In the genomic region with DNA sequence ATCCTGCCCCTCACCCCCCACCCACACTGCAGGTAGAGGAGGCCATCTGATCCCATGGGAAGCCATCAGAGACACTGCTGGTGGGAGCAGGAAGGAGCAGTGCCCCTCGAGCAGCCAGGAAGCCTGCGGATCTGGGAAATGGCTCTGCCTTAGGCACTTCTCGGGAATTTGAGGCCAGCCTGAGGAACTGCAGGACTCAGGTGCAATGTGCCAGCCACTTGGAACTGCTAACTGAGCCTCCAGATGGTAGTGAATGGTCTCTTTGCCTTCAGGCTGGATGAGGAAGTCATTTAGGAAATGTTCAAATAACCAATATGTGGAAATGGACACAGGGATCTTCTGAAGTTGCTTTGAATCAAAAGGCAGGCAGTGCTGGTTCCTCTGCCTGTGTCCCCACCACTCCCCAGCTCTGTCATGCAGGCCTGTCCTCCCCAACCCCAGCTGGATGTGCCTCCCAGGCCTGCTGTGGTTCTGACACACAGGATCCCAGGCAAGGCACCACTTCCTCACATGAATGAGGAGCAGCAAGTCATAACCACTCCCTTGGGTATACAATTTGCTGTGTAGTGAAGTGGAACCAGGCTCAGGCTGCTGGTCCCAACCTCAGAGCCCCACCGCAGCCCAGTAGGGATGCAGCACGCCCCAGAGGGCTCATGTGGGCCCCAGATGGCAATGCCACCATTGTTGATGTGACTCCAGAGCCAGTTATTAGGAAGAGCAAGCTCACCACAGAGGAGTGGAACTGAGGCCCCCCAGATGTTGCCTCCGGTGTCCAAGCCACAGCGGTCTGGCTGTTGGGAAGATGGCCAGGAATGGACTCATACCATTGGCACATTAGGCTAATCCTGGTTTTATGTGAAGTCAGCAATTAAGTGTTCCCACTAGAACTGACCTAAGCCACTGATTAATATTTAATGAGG, we compare ENCODE assay signal across 9 cellular contexts. TPM values are rescaled to one million over a fixed set of nuclear protein-coding genes. Genes with fewer than 3 reads are reported as not detected.
DNase-seq lines count a peak whose midpoint lies in the region; ATAC-seq, FAIRE-seq and TF ChIP-seq lines count a peak whose summit lies in the region.
"Had no signal": no experiment of that assay in that cellular context is flagged by ENCODE, and none has a peak within 500 bp of the region (broad histone marks: within the 10 kb centered on the region; RNA-seq: fewer than 3 reads in every experiment).

No MANE protein-coding gene starts in this region.

- peaks cover 0 to 8% (median 0%) of the 10 kb centered on the region in 9 donors for H3K36me3 ChIP-seq in heart left ventricle
- H3K36me3 ChIP-seq in PC-9 (ENCODE audit: low read depth): no peaks in the 10 kb centered on the region

- no peak overlapping the region for H3K4me2 ChIP-seq in PC-9

- BruUV-seq in PC-9 (replicated peaks; lab: Mats Ljungman, UMichigan): no TSS peak

- ATAC-seq in heart left ventricle: peak; percentile 14 to 59 (median 34)
- ATAC-seq in stimulated activated naive B cell treated with anti-CD40 and anti-IgM and Interleukin-4, amounts not matched to agents 10 μg/mL and 1 μg/mL and 100 μg/mL, for 72 hours (replicated peaks): peak; percentile 74 to 75

- H3K27ac Mint-ChIP-seq in stimulated activated naive B cell treated with anti-CD40 and anti-IgM and Interleukin-4, amounts not matched to agents 10 μg/mL and 1 μg/mL and 100 μg/mL, for 72 hours: no peak overlapping the region
- H3K27ac Mint-ChIP-seq: activated naive CD8-positive, alpha-beta T cell treated with anti-CD3 and anti-CD28 coated beads, Interleukin-2, amount 10 ng/mL, durations not matched to agents 7 days and 5 days had no signal

- intact Hi-C loops in heart left ventricle (cut with DNase I) (loop anchor here in 1 of 10 donors (5.0 kb wide), 1 partner anchor 34 kb away; no protein-coding TSS in a partner anchor), PC-9 (cut with micrococcal nuclease; ENCODE audit: unreplicated experiment) (no loop called here)

- H3K27me3 ChIP-seq in heart left ventricle: no peaks in the 10 kb centered on the region
- H3K27me3 ChIP-seq in PC-9 (ENCODE audit: insufficient read depth, low read depth): no peaks in the 10 kb centered on the region

- H3K4me1 Mint-ChIP-seq in stimulated activated naive B cell treated with anti-CD40 and anti-IgM and Interleukin-4, amounts not matched to agents 10 μg/mL and 1 μg/mL and 100 μg/mL, for 72 hours: peaks cover 27 to 45% of the 10 kb centered on the region in 2 donors

- H4K20me1 ChIP-seq in PC-9 (ENCODE audit: insufficient read depth): no peaks in the 10 kb centered on the region

- peaks cover 20 to 47% of the 10 kb centered on the region in 2 donors for H3K36me3 Mint-ChIP-seq in stimulated activated naive B cell treated with anti-CD40 and anti-IgM and Interleukin-4, amounts not matched to agents 10 μg/mL and 1 μg/mL and 100 μg/mL, for 72 hours

- H3K9me2 ChIP-seq in PC-9 (ENCODE audit: insufficient read depth): no peaks in the 10 kb centered on the region

- no peak for TF ChIP-seq POLR2A in GM12891 (IDR thresholded peaks at IDR 0.05; ENCODE audit: low read depth, low read length)
- TF ChIP-seq POLR2A in heart left ventricle (IDR thresholded peaks at IDR 0.05): no peak

- FAIRE-seq in GM12891 (lab: Jason Lieb, UNC): no peak

- H3K4me3 ChIP-seq in heart left ventricle (no peak overlapping the region), PC-9 (no peak overlapping the region)

- H3K79me2 ChIP-seq in PC-9 (ENCODE audit: low read depth): no peaks in the 10 kb centered on the region

- POLR2A ChIA-PET in PC-9 (lab: Charles Lee; ENCODE audit: unreplicated experiment): no interaction called here

- H3K4me3 Mint-ChIP-seq in stimulated activated naive B cell treated with anti-CD40 and anti-IgM and Interleukin-4, amounts not matched to agents 10 μg/mL and 1 μg/mL and 100 μg/mL, for 72 hours: no peak overlapping the region
- H3K4me3 Mint-ChIP-seq: activated naive CD8-positive, alpha-beta T cell treated with anti-CD3 and anti-CD28 coated beads, Interleukin-2, amount 10 ng/mL, durations not matched to agents 7 days and 5 days had no signal

- H3F3A ChIP-seq in PC-9 (ENCODE audit: insufficient read depth, low read depth): peaks cover 15% of the 10 kb centered on the region; the same call in 1 of the 2 replicates

- CTCF ChIA-PET in PC-9 (lab: Charles Lee): no interaction called here

- DNase-seq in GM12891 (ENCODE audit: insufficient read length, low spot score) (no peak), UCSD-AML1 (lab: John Stamatoyannopoulos, UW; ENCODE audit: unreplicated experiment) (peak; percentile 63), heart left ventricle (peak in 4 of 5 donors; percentile 57 to 81 (median 75)), NCI-H774 (lab: John Stamatoyannopoulos, UW) (no peak), PC-9 (no peak), LoVo (ENCODE audit: low spot score) (no peak)
- no peak for DNase-seq in stimulated activated naive B cell treated with anti-CD40 and anti-IgM and Interleukin-4, amounts not matched to agents 10 μg/mL and 1 μg/mL and 100 μg/mL, for 72 hours
- DNase-seq in stimulated activated CD4-positive, alpha-beta T cell treated with anti-CD3 and anti-CD28 coated beads, Interleukin-2, amount 100 ng/mL, for 48 hours: no peak
- DNase-seq: activated naive CD8-positive, alpha-beta T cell treated with anti-CD3 and anti-CD28 coated beads, Interleukin-2, amount 10 ng/mL, durations not matched to agents 7 days and 5 days had no signal

- H3K4me1 ChIP-seq in heart left ventricle (peaks cover 12 to 95% (median 49%) of the 10 kb centered on the region in 12 donors), PC-9 (replicated peaks; ENCODE audit: insufficient read depth) (peaks cover 26% of the 10 kb centered on the region)

- no peak for TF ChIP-seq CTCF in heart left ventricle (IDR thresholded peaks at IDR 0.05)
- no peak for TF ChIP-seq CTCF in PC-9 (conservative IDR thresholded peaks at IDR 0.05)

- 78 to 89% (median 83%) methylated on average over 7 of the region's 7 CpGs for WGBS in heart left ventricle, 4 donors

- H3K9me3 Mint-ChIP-seq in stimulated activated naive B cell treated with anti-CD40 and anti-IgM and Interleukin-4, amounts not matched to agents 10 μg/mL and 1 μg/mL and 100 μg/mL, for 72 hours: no peaks in the 10 kb centered on the region
- H3K9me3 Mint-ChIP-seq: activated naive CD8-positive, alpha-beta T cell treated with anti-CD3 and anti-CD28 coated beads, Interleukin-2, amount 10 ng/mL, durations not matched to agents 7 days and 5 days had no signal

- H3K27me3 Mint-ChIP-seq in stimulated activated naive B cell treated with anti-CD40 and anti-IgM and Interleukin-4, amounts not matched to agents 10 μg/mL and 1 μg/mL and 100 μg/mL, for 72 hours: no peaks in the 10 kb centered on the region
- H3K27me3 Mint-ChIP-seq: activated naive CD8-positive, alpha-beta T cell treated with anti-CD3 and anti-CD28 coated beads, Interleukin-2, amount 10 ng/mL, durations not matched to agents 7 days and 5 days had no signal

- no peak overlapping the region for H2AFZ ChIP-seq in PC-9

- H3K9me3 ChIP-seq in heart left ventricle (no peaks in the 10 kb centered on the region), PC-9 (ENCODE audit: insufficient read depth, low read depth) (no peaks in the 10 kb centered on the region)

- H3K27ac ChIP-seq in heart left ventricle (peak overlapping the region in 11 of 12 donors; percentile 19 to 83 (median 48)), PC-9 (no peak overlapping the region)

TF ChIP-seq in GM12891, 5 proteins besides CTCF, POLR2A, EP300 and RAD21:
- TF ChIP-seq POLR2AphosphoS5 (IDR thresholded peaks at IDR 0.05; ENCODE audit: low read depth, low read length) (no peak), POU2F2 (IDR thresholded peaks at IDR 0.05; ENCODE audit: low read depth, low read length) (no peak), PAX5 (IDR thresholded peaks at IDR 0.05; ENCODE audit: insufficient read depth, low read length, severe bottlenecking) (no peak), SPI1 (IDR thresholded peaks at IDR 0.05; ENCODE audit: low read depth, low read length) (0 out of 2 replicates have a peak, but pooled peaks have one; percentile 27), TAF1 (IDR thresholded peaks at IDR 0.05; ENCODE audit: low read depth, low read length) (no peak)

RNA-seq across cellular contexts. Expression of a gene that starts 46.5 kb away (rescaled TPM):
- 13.0 TPM for polyA plus RNA-seq in GM12891 (2012; ENCODE audit: low read depth, missing spikeins)
- 10 to 100 TPM; 24.8 to 42.8 (median 32.9) TPM for total RNA-seq in heart left ventricle
- 10 to 100 TPM; 14.4 to 17.7 TPM for polyA plus RNA-seq in heart left ventricle
- 32.4 and 32.9 TPM in 2 replicates for total RNA-seq in PC-9 (2021)

Comparison
In these comparisons a context has a peak if more than half of its experiments do, and no peak if none do; other contexts are left out.
1. DNase-seq: peak in UCSD-AML1 (single experiment) and heart left ventricle (4 of 5); none in GM12891 (single experiment), stimulated activated naive B cell treated with anti-CD40 and anti-IgM and Interleukin-4, amounts not matched to agents 10 μg/mL and 1 μg/mL and 100 μg/mL, for 72 hours (single experiment), NCI-H774 (single experiment), PC-9 (0 of 2), LoVo (single experiment) and stimulated activated CD4-positive, alpha-beta T cell treated with anti-CD3 and anti-CD28 coated beads, Interleukin-2, amount 100 ng/mL, for 48 hours (0 of 2).